Comparison of ENCODE assay signal across 8 cellular contexts in the genomic region with DNA sequence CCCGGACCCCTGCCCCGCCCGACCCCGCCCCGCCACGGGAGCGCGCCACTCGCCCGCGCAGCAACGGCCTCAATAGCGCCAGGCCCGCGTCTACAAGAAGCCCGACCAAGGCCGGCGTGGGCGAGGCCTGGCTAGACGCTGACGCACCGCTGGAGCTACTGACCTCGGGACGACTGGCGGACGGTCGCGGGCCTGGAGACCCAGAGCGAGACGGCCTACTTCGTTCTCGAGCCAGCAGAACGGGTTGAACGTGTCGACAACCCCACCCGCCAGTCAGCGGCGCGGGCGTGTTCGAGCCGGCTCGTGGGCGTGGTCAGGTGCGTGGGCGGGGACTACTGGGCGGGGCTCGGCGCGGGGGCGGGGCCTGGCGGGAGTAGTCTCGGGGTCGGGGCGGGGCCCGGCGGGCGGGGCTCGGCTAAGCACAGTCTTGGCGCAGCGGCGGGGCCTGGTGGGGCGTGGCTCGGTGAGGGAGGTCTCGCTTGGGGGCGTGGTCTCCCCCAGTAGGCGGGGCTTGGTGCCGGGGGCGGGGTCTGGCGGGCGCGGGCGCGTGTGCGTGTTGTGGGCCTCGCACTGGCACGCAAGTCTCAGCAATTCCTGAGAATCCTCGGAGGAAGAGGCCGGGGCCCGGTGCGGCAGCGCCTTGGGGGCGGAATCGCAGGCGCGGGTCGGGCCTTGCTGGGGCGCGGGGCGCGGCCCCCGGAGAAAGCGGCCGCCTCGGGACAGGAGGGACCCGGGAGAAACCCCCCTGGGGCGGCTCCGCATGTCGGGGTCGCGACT. TPM values are rescaled to one million over a fixed set of nuclear protein-coding genes. Genes with fewer than 3 reads are reported as not detected.
DNase-seq lines count a peak whose midpoint lies in the region; ATAC-seq and TF ChIP-seq lines count a peak whose summit lies in the region.

A gene (minus strand): TSS at position 293 of the 777 bp plus-strand sequence. CDS start 5,080 bp downstream, outside the sequence.

- intact Hi-C loops in natural killer cell (cut with micrococcal nuclease): loop anchor here (1.0 to 5.0 kb wide), 4 partner anchors 11 to 238 kb away; a partner anchor contains a TSS

- H3F3A ChIP-seq in GM23338 (replicated peaks; ENCODE audit: low read depth): peaks cover 19% of the 10 kb centered on the region

- H2AFZ ChIP-seq in GM23338: peak within 1 kb of the TSS; percentile 84
- peak within 1 kb of the TSS; percentile 42 for H2AFZ ChIP-seq in fibroblast of lung (ENCODE audit: low read length)

- no peaks in the 10 kb centered on the region for H3K36me3 ChIP-seq in GM23338 (ENCODE audit: insufficient read depth)
- H3K36me3 ChIP-seq in fibroblast of lung (ENCODE audit: control insufficient read depth, insufficient read depth, low read length): peaks cover 2% of the 10 kb centered on the region

- H3K4me3 Mint-ChIP-seq in GM23338: peak within 1 kb of the TSS; percentile 97
- peak within 1 kb of the TSS; percentile 94 for H3K4me3 Mint-ChIP-seq in activated T-helper 17 cell treated with anti-CD3 and anti-CD28 coated beads, Interleukin-2, amount 50 U/mL, for 72 hours
- H3K4me3 Mint-ChIP-seq in natural killer cell: peak within 1 kb of the TSS; percentile 97

- DNase-seq in DMS79 treated with DMSO at 0.1 percent for 48 hours (lab: John Stamatoyannopoulos, UW) (peak; percentile 39), GM23338 (ENCODE audit: low spot score) (peak; percentile 93), LHCN-M2 (ENCODE audit: low read depth) (peak; percentile 88), RPMI7951 (ENCODE audit: low read depth) (peak; percentile 86), fibroblast of lung (ENCODE audit: low read depth in 2 of 2) (peak; percentile 90 to 96), natural killer cell (peak; percentile 97)
- peak; percentile 96 to 99 (median 99) for DNase-seq in stimulated activated naive CD4-positive, alpha-beta T cell (lab: John Stamatoyannopoulos, UW)

- TF ChIP-seq CTCF in GM23338 (conservative IDR thresholded peaks at IDR 0.05; ENCODE audit: low read depth in 2 of 2) (no peak), fibroblast of lung (conservative IDR thresholded peaks at IDR 0.05 in 1 of 2, IDR thresholded peaks at IDR 0.05 in 1 of 2; ENCODE audit: low read depth in 1 of 2, low read length in 2 of 2) (no peak), natural killer cell (IDR thresholded peaks at IDR 0.05) (no peak)

- H3K79me2 ChIP-seq in GM23338 (replicated peaks; ENCODE audit: insufficient read depth) (peaks cover 11% of the 10 kb centered on the region), fibroblast of lung (ENCODE audit: control insufficient read depth, insufficient read depth, low read length) (peaks cover 38% of the 10 kb centered on the region)

- peak; percentile 66 for ATAC-seq in GM23338
- peak; percentile 80 for ATAC-seq in activated T-helper 17 cell treated with anti-CD3 and anti-CD28 coated beads, Interleukin-2, amount 50 U/mL, for 72 hours (replicated peaks)
- peak; percentile 81 to 93 (median 83) for ATAC-seq in natural killer cell

- H3K4me1 Mint-ChIP-seq in GM23338 (peaks cover 13% of the 10 kb centered on the region), natural killer cell (peaks cover 8 to 18% of the 10 kb centered on the region in 2 donors)
- no peaks in the 10 kb centered on the region for H3K4me1 Mint-ChIP-seq in activated T-helper 17 cell treated with anti-CD3 and anti-CD28 coated beads, Interleukin-2, amount 50 U/mL, for 72 hours

- H3K27me3 Mint-ChIP-seq in GM23338 (ENCODE audit: insufficient read depth, low read depth, poor library complexity) (peaks cover 11% of the 10 kb centered on the region), natural killer cell (ENCODE audit: low read depth in 2 of 2) (no peaks in the 10 kb centered on the region)
- H3K27me3 Mint-ChIP-seq in activated T-helper 17 cell treated with anti-CD3 and anti-CD28 coated beads, Interleukin-2, amount 50 U/mL, for 72 hours: no peaks in the 10 kb centered on the region

- H3K4me3 ChIP-seq in GM23338 (peak within 1 kb of the TSS; percentile 97), fibroblast of lung (replicated peaks in 1 of 4; ENCODE audit: control extremely low read depth in 1 of 4, insufficient read depth in 1 of 4, low read depth in 3 of 4, low read length in 4 of 4) (peak within 1 kb of the TSS; percentile 84 to 96 (median 90))

- H3K9me3 Mint-ChIP-seq in GM23338 (no peaks in the 10 kb centered on the region; the same call in 2 of the 3 replicates), natural killer cell (no peaks in the 10 kb centered on the region)
- H3K9me3 Mint-ChIP-seq in activated T-helper 17 cell treated with anti-CD3 and anti-CD28 coated beads, Interleukin-2, amount 50 U/mL, for 72 hours: no peaks in the 10 kb centered on the region

- H3K4me2 ChIP-seq in GM23338 (peak within 1 kb of the TSS; percentile 99), fibroblast of lung (ENCODE audit: extremely low read depth, insufficient read depth, low read length) (peak within 1 kb of the TSS; percentile 82)

- no peaks in the 10 kb centered on the region for H3K9me2 ChIP-seq in GM23338 (ENCODE audit: insufficient read depth)

- H3K4me1 ChIP-seq in GM23338 (ENCODE audit: insufficient read depth): peaks cover 9% of the 10 kb centered on the region; the same call in 1 of the 2 replicates
- H3K4me1 ChIP-seq in fibroblast of lung (ENCODE audit: control insufficient read depth, extremely low read depth, insufficient read depth, low read length): peaks cover 13% of the 10 kb centered on the region

- H3K27me3 ChIP-seq in GM23338 (ENCODE audit: insufficient read depth) (peaks cover 11% of the 10 kb centered on the region; the same call in 1 of the 2 replicates), fibroblast of lung (ENCODE audit: control insufficient read depth, insufficient read depth, low read length) (no peaks in the 10 kb centered on the region)

- H3K36me3 Mint-ChIP-seq in GM23338 (ENCODE audit: low read depth) (peaks cover 12% of the 10 kb centered on the region), natural killer cell (no peaks in the 10 kb centered on the region)
- H3K36me3 Mint-ChIP-seq in activated T-helper 17 cell treated with anti-CD3 and anti-CD28 coated beads, Interleukin-2, amount 50 U/mL, for 72 hours (ENCODE audit: low read depth): peaks cover 52% of the 10 kb centered on the region

- H4K20me1 ChIP-seq in GM23338 (replicated peaks; ENCODE audit: insufficient read depth) (peaks cover 7% of the 10 kb centered on the region; the same call in 1 of the 2 replicates), fibroblast of lung (ENCODE audit: control insufficient read depth, extremely low read depth, insufficient read depth, low read length) (no peaks in the 10 kb centered on the region)

- peak within 1 kb of the TSS; percentile 99 for H3K9ac ChIP-seq in fibroblast of lung (ENCODE audit: insufficient read depth, low read length)

- H3K27ac Mint-ChIP-seq in GM23338 (peak within 1 kb of the TSS; percentile 99), natural killer cell (peak within 1 kb of the TSS; percentile 97 to 99)
- peak within 1 kb of the TSS; percentile 98 for H3K27ac Mint-ChIP-seq in activated T-helper 17 cell treated with anti-CD3 and anti-CD28 coated beads, Interleukin-2, amount 50 U/mL, for 72 hours

- H3K27ac ChIP-seq in GM23338 (ENCODE audit: low read depth) (peak within 1 kb of the TSS; percentile 100), fibroblast of lung (ENCODE audit: insufficient read depth, low read length) (peak within 1 kb of the TSS; percentile 100)

- no peaks in the 10 kb centered on the region for H3K9me3 ChIP-seq in fibroblast of lung (ENCODE audit: control insufficient read depth, insufficient read depth, low read depth, low read length)

TF ChIP-seq in GM23338, 12 proteins besides CTCF, POLR2A, EP300 and RAD21 (continues in another document):
- TF ChIP-seq JUNB (IDR thresholded peaks at IDR 0.05; ENCODE audit: unreplicated experiment) (no peak), ZNF114 (CRISPR knock-in tag; IDR thresholded peaks at IDR 0.05) (no peak), POLR2AphosphoS5 (IDR thresholded peaks at IDR 0.05; ENCODE audit: low read depth) (peak; percentile 64), EZH2phosphoT487 (IDR thresholded peaks at IDR 0.05; ENCODE audit: unreplicated experiment) (no peak), CREB1 (CRISPR knock-in tag; IDR thresholded peaks at IDR 0.05; ENCODE audit: low read depth) (no peak)
- TF ChIP-seq, protein P1, sequence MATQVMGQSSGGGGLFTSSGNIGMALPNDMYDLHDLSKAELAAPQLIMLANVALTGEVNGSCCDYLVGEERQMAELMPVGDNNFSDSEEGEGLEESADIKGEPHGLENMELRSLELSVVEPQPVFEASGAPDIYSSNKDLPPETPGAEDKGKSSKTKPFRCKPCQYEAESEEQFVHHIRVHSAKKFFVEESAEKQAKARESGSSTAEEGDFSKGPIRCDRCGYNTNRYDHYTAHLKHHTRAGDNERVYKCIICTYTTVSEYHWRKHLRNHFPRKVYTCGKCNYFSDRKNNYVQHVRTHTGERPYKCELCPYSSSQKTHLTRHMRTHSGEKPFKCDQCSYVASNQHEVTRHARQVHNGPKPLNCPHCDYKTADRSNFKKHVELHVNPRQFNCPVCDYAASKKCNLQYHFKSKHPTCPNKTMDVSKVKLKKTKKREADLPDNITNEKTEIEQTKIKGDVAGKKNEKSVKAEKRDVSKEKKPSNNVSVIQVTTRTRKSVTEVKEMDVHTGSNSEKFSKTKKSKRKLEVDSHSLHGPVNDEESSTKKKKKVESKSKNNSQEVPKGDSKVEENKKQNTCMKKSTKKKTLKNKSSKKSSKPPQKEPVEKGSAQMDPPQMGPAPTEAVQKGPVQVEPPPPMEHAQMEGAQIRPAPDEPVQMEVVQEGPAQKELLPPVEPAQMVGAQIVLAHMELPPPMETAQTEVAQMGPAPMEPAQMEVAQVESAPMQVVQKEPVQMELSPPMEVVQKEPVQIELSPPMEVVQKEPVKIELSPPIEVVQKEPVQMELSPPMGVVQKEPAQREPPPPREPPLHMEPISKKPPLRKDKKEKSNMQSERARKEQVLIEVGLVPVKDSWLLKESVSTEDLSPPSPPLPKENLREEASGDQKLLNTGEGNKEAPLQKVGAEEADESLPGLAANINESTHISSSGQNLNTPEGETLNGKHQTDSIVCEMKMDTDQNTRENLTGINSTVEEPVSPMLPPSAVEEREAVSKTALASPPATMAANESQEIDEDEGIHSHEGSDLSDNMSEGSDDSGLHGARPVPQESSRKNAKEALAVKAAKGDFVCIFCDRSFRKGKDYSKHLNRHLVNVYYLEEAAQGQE (IDR thresholded peaks at IDR 0.05; ENCODE audit: unreplicated experiment): no peak

RNA-seq across cellular contexts. Expression of the gene that starts here (rescaled TPM):
- 50.4 and 56.3 TPM in 2 replicates for total RNA-seq in GM23338 (2014; rRNA removed; shearing (Covaris generic))
- polyA plus RNA-seq in GM23338 (2016; fragmentation: Nextera tagmentation; extraction: Ambion mirVana) (32.3 and 33.3 TPM in 2 replicates), fibroblast of lung (102 and 140 TPM in 2 replicates)
- total RNA-seq in LHCN-M2 (2014; rRNA removed) (287 and 315 TPM in 2 replicates), fibroblast of lung (502 and 561 TPM in 2 replicates), natural killer cell (100 to 1,000 TPM; 113 to 120 (median 118) TPM)
- 232 TPM for polyA plus RNA-seq in LHCN-M2 (2012)
- 147 and 167 TPM in 2 replicates for total RNA-seq in RPMI7951 (2014; rRNA removed; shearing (Covaris generic))
- total RNA-seq in activated T-helper 17 cell treated with anti-CD3 and anti-CD28 coated beads, Interleukin-2, amount 50 U/mL, for 72 hours: 100 to 1,000 TPM in 1 of 2 donors, 10 to 100 TPM in 1; 88.4 to 126 TPM
- polyA plus RNA-seq in fibroblast of lung (2012): 252 and 382 TPM in 2 replicates
- 231 and 305 TPM in 2 replicates for polyA minus RNA-seq in fibroblast of lung (ENCODE audit: low replicate concordance)

Comparison
In these comparisons a context has a peak if more than half of its experiments do, and no peak if none do; other contexts are left out.
1. Peak in every context shown above with its lines: DNase-seq, ATAC-seq, H3K4me3 ChIP-seq and H3K27ac ChIP-seq.
2. DNase-seq: peak in every context shown above with its lines; median percentile 99 in stimulated activated naive CD4-positive, alpha-beta T cell; 97 in natural killer cell; 93 in GM23338; 93 in fibroblast of lung; 88 in LHCN-M2; 86 in RPMI7951; 39 in DMS79 treated with DMSO at 0.1 percent for 48 hours.